ENCODE assay signal across 23 cellular contexts in genomic region chr14:39145266-39145966, GRCh38. TPM values are rescaled to one million over a fixed set of nuclear protein-coding genes. Genes with fewer than 3 reads are reported as not detected.
DNase-seq lines count a peak whose midpoint lies in the region; ATAC-seq, FAIRE-seq and TF ChIP-seq lines count a peak whose summit lies in the region.
"Had no signal": no experiment of that assay in that cellular context is flagged by ENCODE, and none has a peak within 500 bp of the region (broad histone marks: within the 10 kb centered on the region; RNA-seq: fewer than 3 reads in every experiment).

No MANE protein-coding gene starts in this region.

- in situ Hi-C loops in K562 (cut with MboI) = no loop called here

- H3K4me1 ChIP-seq in CD8-positive, alpha-beta memory T cell (ENCODE audit: insufficient read depth, low read length) = no peaks in the 10 kb centered on the region
- peaks cover 7 to 9% of the 10 kb centered on the region in 2 experiments; a peak in 4 of 5 replicates for H3K4me1 ChIP-seq in K562 (replicated peaks in 1 of 2; ENCODE audit: control insufficient read depth in 2 of 2, insufficient read depth in 2 of 2, low read length in 2 of 2)
- no peaks in the 10 kb centered on the region for H3K4me1 ChIP-seq in keratinocyte (ENCODE audit: control insufficient read depth, extremely low read depth, insufficient read depth, low read length)
- no peaks in the 10 kb centered on the region for H3K4me1 ChIP-seq in vagina
- H3K4me1 ChIP-seq: BLaER1, Caco-2, suprapubic skin had no signal

- TF ChIP-seq RAD21 in K562 (CRISPR knock-in tag; conservative IDR thresholded peaks at IDR 0.05 in 1 of 2, IDR thresholded peaks at IDR 0.05 in 1 of 2) = 0 out of 4 replicates have a peak, but pooled peaks of 1 of the 2 experiments have one; percentile 17

- dilution Hi-C loops in keratinocyte (cut with MboI; ENCODE audit: extremely low pct_ligation_motif_present, low sequenced_read_pairs) = no loop called here

- H3K36me3 Mint-ChIP-seq in CD8-positive, alpha-beta memory T cell = peaks cover 11 to 43% (median 26%) of the 10 kb centered on the region in 3 donors

- no peaks in the 10 kb centered on the region for H3K9me3 ChIP-seq in CD8-positive, alpha-beta memory T cell (ENCODE audit: low read length)
- H3K9me3 ChIP-seq in K562 (replicated peaks; ENCODE audit: control insufficient read depth, insufficient read depth, low read depth, low read length) (no peaks in the 10 kb centered on the region; the same call in 1 of the 2 replicates), keratinocyte (ENCODE audit: control insufficient read depth, low read depth, low read length) (no peaks in the 10 kb centered on the region), vagina (no peaks in the 10 kb centered on the region)
- H3K9me3 ChIP-seq: suprapubic skin had no signal

- peak; percentile 77 for TF ChIP-seq EP300 in K562 (IDR thresholded peaks at IDR 0.05; ENCODE audit: low read length)

- H3K9me1 ChIP-seq in K562 (ENCODE audit: control insufficient read depth, insufficient read depth, low read length) = no peaks in the 10 kb centered on the region
- H3K9me1 ChIP-seq in keratinocyte (ENCODE audit: control insufficient read depth, extremely low read depth, insufficient read depth, low read length) = no peaks in the 10 kb centered on the region

- H3K9ac ChIP-seq in K562 (ENCODE audit: insufficient read depth in 1 of 2, low read depth in 2 of 2, low read length in 2 of 2) = no peak overlapping the region; a peak in 1 of 4 replicates
- H3K9ac ChIP-seq in keratinocyte (ENCODE audit: control insufficient read depth, extremely low read depth, insufficient read depth, low read length) = no peak overlapping the region
- H3K9ac ChIP-seq: BLaER1 had no signal

- intact Hi-C loops in K562 (cut with micrococcal nuclease) = loop anchor here (1.0 to 2.0 kb wide), 2 partner anchors 25 to 29 kb away; partner anchors contain the start of genes PNN and TRAPPC6B
- intact Hi-C loops in vagina (cut with DNase I) = no loop called here
- intact Hi-C loops in lower leg skin (cut with DNase I; ENCODE audit: low total_unique reads) = no loop called here

- H3K9me3 Mint-ChIP-seq in CD8-positive, alpha-beta memory T cell = no peaks in the 10 kb centered on the region
- H3K9me3 Mint-ChIP-seq: stimulated activated effector memory CD8-positive, alpha-beta T cell treated with anti-CD3 and anti-CD28 coated beads, Interleukin-12 subunit alpha, Interleukin-12 subunit beta, amount 100 ng/mL, for 72 hours had no signal

- no peak overlapping the region for H3K4me3 Mint-ChIP-seq in CD8-positive, alpha-beta memory T cell
- H3K4me3 Mint-ChIP-seq: stimulated activated effector memory CD8-positive, alpha-beta T cell treated with anti-CD3 and anti-CD28 coated beads, Interleukin-12 subunit alpha, Interleukin-12 subunit beta, amount 100 ng/mL, for 72 hours; T-cell had no signal

- H3K4me1 Mint-ChIP-seq in CD8-positive, alpha-beta memory T cell = peaks cover 0 to 9% (median 1%) of the 10 kb centered on the region in 3 donors
- H3K4me1 Mint-ChIP-seq: stimulated activated effector memory CD8-positive, alpha-beta T cell treated with anti-CD3 and anti-CD28 coated beads, Interleukin-12 subunit alpha, Interleukin-12 subunit beta, amount 100 ng/mL, for 72 hours had no signal

- no peak for DNase-seq in CD8-positive, alpha-beta memory T cell
- DNase-seq in HuH-7 (ENCODE audit: low spot score) (peak; percentile 32), K562 (ENCODE audit: extremely low read depth in 1 of 4, low spot score in 3 of 4) (peak; percentile 51 to 90 (median 70)), keratinocyte (ENCODE audit: low read depth, low spot score) (no peak), vagina (ENCODE audit: extremely low spot score in 2 of 2) (no peak), NCI-H2029 treated with DMSO at 0.1 percent for 48 hours (lab: John Stamatoyannopoulos, UW) (no peak), lower leg skin (ENCODE audit: low spot score in 2 of 2) (no peak), NCI-H146 (lab: John Stamatoyannopoulos, UW) (no peak)
- DNase-seq: activated gamma-delta T cell; activated T-cell treated with anti-CD3 and anti-CD28 coated beads for 4 hours; brain microvascular endothelial cell; Caco-2; NCI-H1694; NCI-H526 treated with DMSO at 0.1 percent for 48 hours; right cardiac atrium; RPMI8226; stimulated activated CD4-positive, alpha-beta T cell treated with anti-CD3 and anti-CD28 coated beads, Interleukin-4, amount 100 ng/mL, for 24 hours; T-cell had no signal

- ATAC-seq in K562 = peak; percentile 99
- ATAC-seq: HCT116; right cardiac atrium; stimulated activated effector memory CD8-positive, alpha-beta T cell treated with anti-CD3 and anti-CD28 coated beads, Interleukin-12 subunit alpha, Interleukin-12 subunit beta, amount 100 ng/mL, for 72 hours; T-cell had no signal

- H2AFZ ChIP-seq in K562 (ENCODE audit: low read depth, low read length) = no peak overlapping the region
- H2AFZ ChIP-seq in keratinocyte (ENCODE audit: control insufficient read depth, low read length) = no peak overlapping the region

- no peak for TF ChIP-seq CTCF in K562 (IDR thresholded peaks at IDR 0.05 in 2 of 3, conservative IDR thresholded peaks at IDR 0.05 in 1 of 3; ENCODE audit: insufficient read depth in 2 of 3, low read depth in 1 of 3, low read length in 3 of 3)
- no peak for TF ChIP-seq CTCF in keratinocyte (optimal IDR thresholded peaks at IDR 0.05 in 1 of 3, IDR thresholded peaks at IDR 0.05 in 1 of 3, conservative IDR thresholded peaks at IDR 0.05 in 1 of 3; ENCODE audit: extremely low read depth in 1 of 3, insufficient read depth in 2 of 3, low read length in 3 of 3)
- no peak for TF ChIP-seq CTCF in vagina (IDR thresholded peaks at IDR 0.05)
- no peak for TF ChIP-seq CTCF in lower leg skin (IDR thresholded peaks at IDR 0.05)

- peaks cover 5% of the 10 kb centered on the region for H3K36me3 ChIP-seq in CD8-positive, alpha-beta memory T cell (ENCODE audit: insufficient read depth, low read length)
- peaks cover 21% of the 10 kb centered on the region; the same call in 1 of the 3 replicates for H3K36me3 ChIP-seq in K562 (ENCODE audit: control insufficient read depth, insufficient read depth, low read length)
- peaks cover 1 to 4% of the 10 kb centered on the region in 2 experiments for H3K36me3 ChIP-seq in keratinocyte (ENCODE audit: control insufficient read depth in 2 of 2, extremely low read depth in 1 of 2, insufficient read depth in 2 of 2, low read length in 2 of 2)
- peaks cover 0 to 41% of the 10 kb centered on the region in 2 donors for H3K36me3 ChIP-seq in vagina

- H3K4me2 ChIP-seq in K562 (ENCODE audit: insufficient read depth, low read length) (peak overlapping the region; percentile 63), keratinocyte (ENCODE audit: control insufficient read depth, extremely low read depth, insufficient read depth, low read depth, low read length) (no peak overlapping the region)
- H3K4me2 ChIP-seq: BLaER1 had no signal

- TF ChIP-seq POLR2A in K562 (conservative IDR thresholded peaks at IDR 0.05) (no peak), vagina (IDR thresholded peaks at IDR 0.05) (no peak), lower leg skin (IDR thresholded peaks at IDR 0.05) (no peak)

- CTCF ChIA-PET in CD8-positive, alpha-beta memory T cell (lab: Charles Lee) = interaction anchor here (0.9 to 1.5 kb wide), 2 partner anchors 25 to 53 kb away, joined by 3 read pairs; partner anchors contain the start of gene TRAPPC6B
- CTCF ChIA-PET in K562 (lab: Yijun Ruan, JAX; ENCODE audit: low intra/inter-chr PET ratio) = no interaction called here

- H3K27ac Mint-ChIP-seq in CD8-positive, alpha-beta memory T cell = peak overlapping the region in 1 of 8 donors; percentile 43
- H3K27ac Mint-ChIP-seq: stimulated activated effector memory CD8-positive, alpha-beta T cell treated with anti-CD3 and anti-CD28 coated beads, Interleukin-12 subunit alpha, Interleukin-12 subunit beta, amount 100 ng/mL, for 72 hours had no signal

- FAIRE-seq in K562 (lab: Jason Lieb, UNC) = peak; percentile 97
- FAIRE-seq in keratinocyte (lab: Jason Lieb, UNC) = peak; percentile 51

- H3K27me3 Mint-ChIP-seq in CD8-positive, alpha-beta memory T cell = no peaks in the 10 kb centered on the region
- H3K27me3 Mint-ChIP-seq: T-cell had no signal

- H3K27me3 ChIP-seq in CD8-positive, alpha-beta memory T cell (ENCODE audit: insufficient read depth, low read length, poor library complexity, severe bottlenecking) = no peaks in the 10 kb centered on the region
- H3K27me3 ChIP-seq in K562 (ENCODE audit: control insufficient read depth in 2 of 2, insufficient read depth in 2 of 2, low read length in 2 of 2) (no peaks in the 10 kb centered on the region), keratinocyte (ENCODE audit: control insufficient read depth, extremely low read depth, insufficient read depth, low read length) (no peaks in the 10 kb centered on the region), vagina (no peaks in the 10 kb centered on the region)
- H3K27me3 ChIP-seq: BLaER1, brain microvascular endothelial cell, suprapubic skin had no signal

- POLR2A ChIA-PET in CD8-positive, alpha-beta memory T cell (lab: Charles Lee) = no interaction called here
- POLR2A ChIA-PET in K562 (lab: Yijun Ruan, JAX) = interaction anchor here (0.6 to 1.4 kb wide), 5 partner anchors 10 to 29 kb away, joined by 3 to 7 read pairs (median 4); partner anchors contain the start of genes PNN and TRAPPC6B

- H3K4me3 ChIP-seq in CD8-positive, alpha-beta memory T cell (ENCODE audit: low read length) = no peak overlapping the region
- H3K4me3 ChIP-seq in K562 (no peak overlapping the region), keratinocyte (ENCODE audit: control insufficient read depth in 2 of 3, extremely low read depth in 1 of 3, insufficient read depth in 2 of 3, low read depth in 1 of 3, low read length in 3 of 3) (no peak overlapping the region), vagina (no peak overlapping the region), lower leg skin (ENCODE audit: low read depth, poor library complexity, severe bottlenecking) (no peak overlapping the region)
- H3K4me3 ChIP-seq: BLaER1, suprapubic skin had no signal

- H3K27ac ChIP-seq in CD8-positive, alpha-beta memory T cell (ENCODE audit: low read depth, low read length) = peak overlapping the region; percentile 39
- H3K27ac ChIP-seq in K562 (ENCODE audit: extremely low read depth, low read depth, low read length) = peak overlapping the region; percentile 66; the same call in 2 of the 3 replicates
- no peak overlapping the region for H3K27ac ChIP-seq in keratinocyte (ENCODE audit: control insufficient read depth, insufficient read depth, low read length)
- no peak overlapping the region for H3K27ac ChIP-seq in vagina
- H3K27ac ChIP-seq: BLaER1, brain microvascular endothelial cell, epithelial cell of prostate, suprapubic skin had no signal

- WGBS in K562 (ENCODE audit: insufficient coverage, low coverage, missing lambda C conversion rate) = 13% methylated on average over 6 of the region's 7 CpGs
- WGBS in lower leg skin, 2 donors = 84 to 89% methylated on average over 7 of the region's 7 CpGs

- BruUV-seq in K562 (replicated peaks; lab: Mats Ljungman, UMichigan) = no TSS peak

- H4K20me1 ChIP-seq in K562 (replicated peaks; ENCODE audit: control insufficient read depth, insufficient read depth, low read length) (no peaks in the 10 kb centered on the region), keratinocyte (ENCODE audit: control insufficient read depth, extremely low read depth, insufficient read depth, low read length) (no peaks in the 10 kb centered on the region)
- H4K20me1 ChIP-seq: BLaER1 had no signal

- H3K79me2 ChIP-seq in K562 (ENCODE audit: control insufficient read depth, insufficient read depth, low read length) = no peaks in the 10 kb centered on the region
- no peaks in the 10 kb centered on the region for H3K79me2 ChIP-seq in keratinocyte (ENCODE audit: control insufficient read depth, insufficient read depth, low read length)

RNA-seq across cellular contexts. Expression of gene TRAPPC6B, which starts 24.7 kb away (rescaled TPM):
- 10 to 100 TPM; 25.9 to 28.7 TPM for total RNA-seq in CD8-positive, alpha-beta memory T cell
- polyA plus RNA-seq in CD8-positive, alpha-beta memory T cell = 14.4 TPM
- 21.2 and 33.4 TPM in 2 replicates for total RNA-seq in K562 (2011; cell fraction: chromatin; rRNA removed; ENCODE audit: low replicate concordance)
- 7.7 and 9.7 TPM in 2 replicates for total RNA-seq in K562 (2011; cell fraction: nucleolus; rRNA removed)
- 18.5 and 35.6 TPM in 2 replicates for total RNA-seq in K562 (2011; cell fraction: nucleoplasm; rRNA removed)
- 16.8 and 18.2 TPM in 2 replicates for total RNA-seq in K562 (2014; rRNA removed)
- 17.4 and 21.3 TPM in 2 replicates for total RNA-seq in K562 (2014; rRNA removed; fragmentation: Illumina TruSeq; extraction: Trizol)
- 15.2 and 16.3 TPM in 2 replicates for total RNA-seq in K562 (2015; rRNA removed; fragmentation: Illumina TruSeq; extraction: Trizol)
- 22.1 and 22.5 TPM in 2 replicates for total RNA-seq in K562 (2021)
- 20.4 and 23.8 TPM in 2 replicates for polyA plus RNA-seq in K562 (2011; rRNA removed)
- 3.6 and 10.8 TPM in 2 replicates for polyA plus RNA-seq in K562 (2011; cell fraction: cytosol; rRNA removed)
- polyA plus RNA-seq in K562 (2011; cell fraction: nucleus; rRNA removed) = 19.0 and 19.7 TPM in 2 replicates
- 16.4 and 20.5 TPM in 2 replicates for polyA plus RNA-seq in K562 (2012)
- polyA plus RNA-seq in K562 (2014; fragmentation: Illumina TruSeq; extraction: Trizol) = 18.5 and 24.5 TPM in 2 replicates
- polyA plus RNA-seq in K562 (2014; fragmentation: Nextera tagmentation; extraction: Ambion mirVana) = 1 to 10 TPM; 3.8 to 6.4 TPM
- 20.3 and 23.1 TPM in 2 replicates for polyA plus RNA-seq in K562 (2014; rRNA removed)
- polyA minus RNA-seq in K562 (2011; rRNA and poly(A)+ RNA removed) = 23.6 and 23.8 TPM in 2 replicates
- 9.6 and 11.4 TPM in 2 replicates for polyA minus RNA-seq in K562 (2011; cell fraction: cytosol; rRNA and poly(A)+ RNA removed)
- polyA minus RNA-seq in K562 (2011; cell fraction: nucleus; rRNA and poly(A)+ RNA removed) = 7.9 and 16.4 TPM in 2 replicates
- 16.2 to 21.7 TPM (median 18.4 TPM) in 3 replicates for polyA plus RNA-seq in keratinocyte
- 30.2 TPM for polyA plus RNA-seq in keratinocyte (2011; ENCODE audit: low read depth)
- polyA plus RNA-seq in keratinocyte (2011; cell fraction: cytosol; rRNA removed) = 11.4 and 20.5 TPM in 2 replicates
- 17.4 and 22.4 TPM in 2 replicates for polyA plus RNA-seq in keratinocyte (2011; cell fraction: nucleus; rRNA removed)
- 12.8 and 20.1 TPM in 2 replicates for polyA plus RNA-seq in keratinocyte (2012; ENCODE audit: low replicate concordance)
- polyA minus RNA-seq in keratinocyte = 7.6 to 15.0 TPM (median 8.8 TPM) in 3 replicates
- 15.3 TPM for polyA minus RNA-seq in keratinocyte (2011; cell fraction: cytosol; rRNA and poly(A)+ RNA removed)
- polyA minus RNA-seq in keratinocyte (2011; cell fraction: nucleus; rRNA and poly(A)+ RNA removed) = 8.7 and 17.5 TPM in 2 replicates
- total RNA-seq in vagina = 12.5 TPM
- 10 to 100 TPM; 18.1 to 32.8 (median 24.2) TPM for total RNA-seq in lower leg skin

RNA-seq across cellular contexts. Expression of gene PNN, which starts 29.6 kb away (rescaled TPM):
- total RNA-seq in CD8-positive, alpha-beta memory T cell = 10 to 100 TPM; 92.5 to 94.0 TPM
- polyA plus RNA-seq in CD8-positive, alpha-beta memory T cell = 29.8 TPM
- 53.9 and 152 TPM in 2 replicates for total RNA-seq in K562 (2011; cell fraction: chromatin; rRNA removed; ENCODE audit: low replicate concordance)
- 34.2 and 42.7 TPM in 2 replicates for total RNA-seq in K562 (2011; cell fraction: nucleolus; rRNA removed)
- total RNA-seq in K562 (2011; cell fraction: nucleoplasm; rRNA removed) = 65.9 and 95.0 TPM in 2 replicates
- 59.9 and 69.7 TPM in 2 replicates for total RNA-seq in K562 (2014; rRNA removed)
- 75.9 and 84.5 TPM in 2 replicates for total RNA-seq in K562 (2014; rRNA removed; fragmentation: Illumina TruSeq; extraction: Trizol)
- 68.2 and 81.4 TPM in 2 replicates for total RNA-seq in K562 (2015; rRNA removed; fragmentation: Illumina TruSeq; extraction: Trizol)
- total RNA-seq in K562 (2021) = 53.4 and 67.7 TPM in 2 replicates
- polyA plus RNA-seq in K562 (2011; rRNA removed) = 42.8 and 46.6 TPM in 2 replicates
- 7.8 and 21.8 TPM in 2 replicates for polyA plus RNA-seq in K562 (2011; cell fraction: cytosol; rRNA removed)
- polyA plus RNA-seq in K562 (2011; cell fraction: nucleus; rRNA removed) = 123 and 157 TPM in 2 replicates
- 71.6 and 86.2 TPM in 2 replicates for polyA plus RNA-seq in K562 (2012)
- 105 and 133 TPM in 2 replicates for polyA plus RNA-seq in K562 (2014; fragmentation: Illumina TruSeq; extraction: Trizol)
- 10 to 100 TPM; 30.2 to 38.1 TPM for polyA plus RNA-seq in K562 (2014; fragmentation: Nextera tagmentation; extraction: Ambion mirVana)
- 138 and 188 TPM in 2 replicates for polyA plus RNA-seq in K562 (2014; rRNA removed)
- 32.5 and 38.4 TPM in 2 replicates for polyA minus RNA-seq in K562 (2011; rRNA and poly(A)+ RNA removed)
- 9.0 and 10.4 TPM in 2 replicates for polyA minus RNA-seq in K562 (2011; cell fraction: cytosol; rRNA and poly(A)+ RNA removed)
- polyA minus RNA-seq in K562 (2011; cell fraction: nucleus; rRNA and poly(A)+ RNA removed) = 42.9 and 69.9 TPM in 2 replicates
- 14.8 to 30.6 TPM (median 16.2 TPM) in 3 replicates for polyA plus RNA-seq in keratinocyte
- polyA plus RNA-seq in keratinocyte (2011; ENCODE audit: low read depth) = 181 TPM
- polyA plus RNA-seq in keratinocyte (2011; cell fraction: cytosol; rRNA removed) = 7.9 TPM in 2 replicates
- polyA plus RNA-seq in keratinocyte (2011; cell fraction: nucleus; rRNA removed) = 82.9 and 93.0 TPM in 2 replicates
- polyA plus RNA-seq in keratinocyte (2012; ENCODE audit: low replicate concordance) = 35.7 and 37.3 TPM in 2 replicates
- 6.1 to 15.6 TPM (median 14.7 TPM) in 3 replicates for polyA minus RNA-seq in keratinocyte
- 3.8 TPM for polyA minus RNA-seq in keratinocyte (2011; cell fraction: cytosol; rRNA and poly(A)+ RNA removed)
- polyA minus RNA-seq in keratinocyte (2011; cell fraction: nucleus; rRNA and poly(A)+ RNA removed) = 7.9 and 17.8 TPM in 2 replicates
- 54.5 TPM for total RNA-seq in vagina
- total RNA-seq in lower leg skin = 10 to 100 TPM; 15.3 to 31.3 (median 25.8) TPM

RNA-seq across cellular contexts. Expression of gene GEMIN2, which starts 31.3 kb away (rescaled TPM):
- total RNA-seq in CD8-positive, alpha-beta memory T cell = 10 to 100 TPM; 17.0 to 18.1 TPM
- polyA plus RNA-seq in CD8-positive, alpha-beta memory T cell = 10.1 TPM
- total RNA-seq in K562 (2011; cell fraction: chromatin; rRNA removed; ENCODE audit: low replicate concordance) = 17.5 and 21.8 TPM in 2 replicates
- 12.4 and 15.2 TPM in 2 replicates for total RNA-seq in K562 (2011; cell fraction: nucleolus; rRNA removed)
- total RNA-seq in K562 (2011; cell fraction: nucleoplasm; rRNA removed) = 23.8 and 24.3 TPM in 2 replicates
- total RNA-seq in K562 (2014; rRNA removed) = 43.0 and 64.0 TPM in 2 replicates
- 31.3 and 35.3 TPM in 2 replicates for total RNA-seq in K562 (2014; rRNA removed; fragmentation: Illumina TruSeq; extraction: Trizol)
- 32.0 and 33.1 TPM in 2 replicates for total RNA-seq in K562 (2015; rRNA removed; fragmentation: Illumina TruSeq; extraction: Trizol)
- 23.0 and 28.2 TPM in 2 replicates for total RNA-seq in K562 (2021)
- 36.5 and 45.4 TPM in 2 replicates for polyA plus RNA-seq in K562 (2011; rRNA removed)
- 17.2 and 27.9 TPM in 2 replicates for polyA plus RNA-seq in K562 (2011; cell fraction: cytosol; rRNA removed)
- polyA plus RNA-seq in K562 (2011; cell fraction: nucleus; rRNA removed) = 12.1 and 16.3 TPM in 2 replicates
- 13.5 and 23.1 TPM in 2 replicates for polyA plus RNA-seq in K562 (2012)
- polyA plus RNA-seq in K562 (2014; fragmentation: Illumina TruSeq; extraction: Trizol) = 37.8 and 45.5 TPM in 2 replicates
- 10 to 100 TPM; 54.5 to 60.8 TPM for polyA plus RNA-seq in K562 (2014; fragmentation: Nextera tagmentation; extraction: Ambion mirVana)
- 51.4 and 87.6 TPM in 2 replicates for polyA plus RNA-seq in K562 (2014; rRNA removed)
- polyA minus RNA-seq in K562 (2011; rRNA and poly(A)+ RNA removed) = 24.7 and 33.0 TPM in 2 replicates
- polyA minus RNA-seq in K562 (2011; cell fraction: cytosol; rRNA and poly(A)+ RNA removed) = 5.7 and 10.6 TPM in 2 replicates
- 14.3 and 15.0 TPM in 2 replicates for polyA minus RNA-seq in K562 (2011; cell fraction: nucleus; rRNA and poly(A)+ RNA removed)
- 15.2 to 28.7 TPM (median 17.7 TPM) in 3 replicates for polyA plus RNA-seq in keratinocyte
- 14.0 TPM for polyA plus RNA-seq in keratinocyte (2011; ENCODE audit: low read depth)
- 19.1 and 20.9 TPM in 2 replicates for polyA plus RNA-seq in keratinocyte (2011; cell fraction: cytosol; rRNA removed)
- 27.0 and 27.7 TPM in 2 replicates for polyA plus RNA-seq in keratinocyte (2011; cell fraction: nucleus; rRNA removed)
- polyA plus RNA-seq in keratinocyte (2012; ENCODE audit: low replicate concordance) = 9.8 and 12.0 TPM in 2 replicates
- polyA minus RNA-seq in keratinocyte = 2.1 to 10.4 TPM (median 9.1 TPM) in 3 replicates
- 6.7 TPM for polyA minus RNA-seq in keratinocyte (2011; cell fraction: cytosol; rRNA and poly(A)+ RNA removed)
- 2.5 and 4.0 TPM in 2 replicates for polyA minus RNA-seq in keratinocyte (2011; cell fraction: nucleus; rRNA and poly(A)+ RNA removed)
- total RNA-seq in vagina = 25.5 TPM
- total RNA-seq in lower leg skin = 10 to 100 TPM; 14.8 to 25.7 (median 23.6) TPM

RNA-seq across cellular contexts. Expression of gene SEC23A, which starts 42.4 kb away (rescaled TPM):
- 10 to 100 TPM; 37.4 to 37.9 TPM for total RNA-seq in CD8-positive, alpha-beta memory T cell
- 43.6 TPM for polyA plus RNA-seq in CD8-positive, alpha-beta memory T cell
- 69.9 and 111 TPM in 2 replicates for total RNA-seq in K562 (2011; cell fraction: chromatin; rRNA removed; ENCODE audit: low replicate concordance)
- 28.9 and 35.0 TPM in 2 replicates for total RNA-seq in K562 (2011; cell fraction: nucleolus; rRNA removed)
- total RNA-seq in K562 (2011; cell fraction: nucleoplasm; rRNA removed) = 55.6 and 66.9 TPM in 2 replicates
- 14.5 and 18.2 TPM in 2 replicates for total RNA-seq in K562 (2014; rRNA removed)
- 21.9 and 22.9 TPM in 2 replicates for total RNA-seq in K562 (2014; rRNA removed; fragmentation: Illumina TruSeq; extraction: Trizol)
- 21.6 and 27.6 TPM in 2 replicates for total RNA-seq in K562 (2015; rRNA removed; fragmentation: Illumina TruSeq; extraction: Trizol)
- 16.4 and 19.6 TPM in 2 replicates for total RNA-seq in K562 (2021)
- 43.9 and 47.0 TPM in 2 replicates for polyA plus RNA-seq in K562 (2011; rRNA removed)
- 14.3 and 30.4 TPM in 2 replicates for polyA plus RNA-seq in K562 (2011; cell fraction: cytosol; rRNA removed)
- polyA plus RNA-seq in K562 (2011; cell fraction: nucleus; rRNA removed) = 17.2 and 29.6 TPM in 2 replicates
- 15.5 and 16.1 TPM in 2 replicates for polyA plus RNA-seq in K562 (2012)
- polyA plus RNA-seq in K562 (2014; fragmentation: Illumina TruSeq; extraction: Trizol) = 12.8 and 14.1 TPM in 2 replicates
- 1 to 10 TPM; 5.5 to 6.4 TPM for polyA plus RNA-seq in K562 (2014; fragmentation: Nextera tagmentation; extraction: Ambion mirVana)
- polyA plus RNA-seq in K562 (2014; rRNA removed) = 8.8 and 8.9 TPM in 2 replicates
- polyA minus RNA-seq in K562 (2011; rRNA and poly(A)+ RNA removed) = 88.7 and 119 TPM in 2 replicates
- 33.6 and 40.3 TPM in 2 replicates for polyA minus RNA-seq in K562 (2011; cell fraction: cytosol; rRNA and poly(A)+ RNA removed)
- 22.8 and 62.6 TPM in 2 replicates for polyA minus RNA-seq in K562 (2011; cell fraction: nucleus; rRNA and poly(A)+ RNA removed)
- 61.4 to 79.6 TPM (median 69.0 TPM) in 3 replicates for polyA plus RNA-seq in keratinocyte
- polyA plus RNA-seq in keratinocyte (2011; ENCODE audit: low read depth) = 8.8 TPM
- 35.2 and 87.0 TPM in 2 replicates for polyA plus RNA-seq in keratinocyte (2011; cell fraction: cytosol; rRNA removed)
- polyA plus RNA-seq in keratinocyte (2011; cell fraction: nucleus; rRNA removed) = 62.3 and 66.4 TPM in 2 replicates
- 25.1 and 61.0 TPM in 2 replicates for polyA plus RNA-seq in keratinocyte (2012; ENCODE audit: low replicate concordance)
- 106 to 178 TPM (median 149 TPM) in 3 replicates for polyA minus RNA-seq in keratinocyte
- 105 TPM for polyA minus RNA-seq in keratinocyte (2011; cell fraction: cytosol; rRNA and poly(A)+ RNA removed)
- polyA minus RNA-seq in keratinocyte (2011; cell fraction: nucleus; rRNA and poly(A)+ RNA removed) = 104 and 203 TPM in 2 replicates
- 54.8 TPM for total RNA-seq in vagina
- total RNA-seq in lower leg skin = 10 to 100 TPM; 24.4 to 64.4 (median 41.3) TPM

Comparison
In these comparisons a context has a peak if more than half of its experiments do, and no peak if none do; other contexts are left out.
1. DNase-seq: peak in HuH-7 (single experiment) and K562 (4 of 4); none in CD8-positive, alpha-beta memory T cell (0 of 5), keratinocyte (single experiment), vagina (0 of 2), NCI-H2029 treated with DMSO at 0.1 percent for 48 hours (single experiment), lower leg skin (0 of 2) and NCI-H146 (single experiment).
2. H3K27ac ChIP-seq: peak in CD8-positive, alpha-beta memory T cell (single experiment) and K562 (single experiment); none in keratinocyte (single experiment) and vagina (single experiment).